In genomic region chr3:124688580-124689454, GRCh38 we compare ENCODE assay signal across 9 cellular contexts. TPM values are rescaled to one million over a fixed set of nuclear protein-coding genes. Genes with fewer than 3 reads are reported as not detected.
DNase-seq lines count a peak whose midpoint lies in the region; ATAC-seq and TF ChIP-seq lines count a peak whose summit lies in the region.
"Had no signal": no experiment of that assay in that cellular context is flagged by ENCODE, and none has a peak within 500 bp of the region (broad histone marks: within the 10 kb centered on the region; RNA-seq: fewer than 3 reads in every experiment).

No MANE protein-coding gene starts in this region.

- no peaks in the 10 kb centered on the region for H3K9me3 ChIP-seq in lung (ENCODE audit: control insufficient read depth in 2 of 2, insufficient read depth in 1 of 2, low read length in 1 of 2)

- H3K36me3 ChIP-seq in lung (ENCODE audit: control insufficient read depth in 2 of 2, insufficient read depth in 2 of 2, low read length in 2 of 2), result no peaks in the 10 kb centered on the region

- TF ChIP-seq CTCF in HFFc6 (IDR thresholded peaks at IDR 0.05) (peak; percentile 94), dorsolateral prefrontal cortex (IDR thresholded peaks at IDR 0.05 in 54 of 56, conservative IDR thresholded peaks at IDR 0.05 in 2 of 56; ENCODE audit: low read depth in 1 of 56, partially characterized antibody in 56 of 56) (peak; percentile 56 to 90 (median 78)), lung (IDR thresholded peaks at IDR 0.05; ENCODE audit: control extremely low read depth, extremely low read depth) (peak; percentile 72)

- no peaks in the 10 kb centered on the region for H3K36me3 Mint-ChIP-seq in HFFc6 (ENCODE audit: low read depth)

- in situ Hi-C loops in Caki2 (cut with HindIII; ENCODE audit: low pct_unique_long_range_greater_than_20kb, low sequenced_read_pairs), result loop anchor here (25.0 kb wide), 1 partner anchor 127 kb away; no protein-coding TSS in a partner anchor

- no peak overlapping the region for H3K4me3 Mint-ChIP-seq in HFFc6
- H3K4me3 Mint-ChIP-seq: T-helper 1 cell treated with Interleukin-12 subunit alpha and Interleukin-12 subunit beta and Interleukin-4 antibody, amounts not matched to agents 30 μg/mL and 1 μg/mL, for 36 hours had no signal

- DNase-seq in Caki2 (ENCODE audit: low read depth) (peak; percentile 60), HFFc6 (peak; percentile 70), NCI-H526 (lab: John Stamatoyannopoulos, UW) (peak; percentile 38 to 83), dorsolateral prefrontal cortex (peak; percentile 41 to 78 (median 66)), lung (ENCODE audit: low spot score) (peak; percentile 79)
- DNase-seq in activated CD4-positive, alpha-beta T cell treated with anti-CD3 and anti-CD28 coated beads, Interleukin-2, amount 50 U/mL, for 4 hours, result peak; percentile 56 to 64
- DNase-seq in stimulated activated CD8-positive, alpha-beta memory T cell treated with anti-CD3 and anti-CD28 coated beads, Interleukin-12 subunit alpha, Interleukin-12 subunit beta, amount 100 ng/mL, for 4 hours (ENCODE audit: low read depth), result peak; percentile 20

- H3K27me3 ChIP-seq in dorsolateral prefrontal cortex (no peaks in the 10 kb centered on the region), lung (ENCODE audit: control insufficient read depth, insufficient read depth) (no peaks in the 10 kb centered on the region)

- 21 to 23% methylated on average over 11 of the region's 11 CpGs for WGBS in lung, 2 donors

- H3K27ac Mint-ChIP-seq in HFFc6, result no peak overlapping the region
- H3K27ac Mint-ChIP-seq: T-helper 1 cell treated with Interleukin-12 subunit alpha and Interleukin-12 subunit beta and Interleukin-4 antibody, amounts not matched to agents 30 μg/mL and 1 μg/mL, for 36 hours had no signal

- no peak overlapping the region for H3K27ac ChIP-seq in dorsolateral prefrontal cortex
- H3K27ac ChIP-seq in lung (ENCODE audit: low read depth in 1 of 2, low read length in 1 of 2), result no peak overlapping the region

- no peaks in the 10 kb centered on the region for H3K9me3 Mint-ChIP-seq in HFFc6
- H3K9me3 Mint-ChIP-seq: T-helper 1 cell treated with Interleukin-12 subunit alpha and Interleukin-12 subunit beta and Interleukin-4 antibody, amounts not matched to agents 30 μg/mL and 1 μg/mL, for 36 hours had no signal

- intact Hi-C loops in dorsolateral prefrontal cortex (cut with DNase I), result loop anchor here (2.0 kb wide), 1 partner anchor 124 kb away; no protein-coding TSS in a partner anchor

- peaks cover 1 to 15% of the 10 kb centered on the region in 2 donors for H3K4me1 ChIP-seq in lung (ENCODE audit: control insufficient read depth in 2 of 2, insufficient read depth in 2 of 2, low read length in 2 of 2)

- ATAC-seq in lung (ENCODE audit: insufficient read depth, low FRiP score) (peak; percentile 83), HG02571 (IDR thresholded peaks at IDR 0.05; ENCODE audit: unreplicated experiment) (no peak)

- H3K4me3 ChIP-seq in dorsolateral prefrontal cortex (no peak overlapping the region), lung (no peak overlapping the region)

- H3K4me1 Mint-ChIP-seq in HFFc6 (ENCODE audit: low read depth), result peaks cover 28% of the 10 kb centered on the region

- peaks cover 18% of the 10 kb centered on the region for H3K27me3 Mint-ChIP-seq in HFFc6 (ENCODE audit: insufficient read depth)

RNA-seq across cellular contexts. Expression of gene UMPS, which starts 41.4 kb away (rescaled TPM):
- 25.3 and 49.3 TPM in 2 replicates for total RNA-seq in Caki2 (2014; rRNA removed; shearing (Covaris generic); ENCODE audit: low replicate concordance)
- total RNA-seq in HFFc6 (2021; fragmentation: NEBNext Ultra II Directional; extraction: Animal tissue kit (Norgen Biotek cat#: 25700)), result 10 to 100 TPM; 25.2 to 39.6 (median 28.4) TPM
- 10 to 100 TPM; 14.1 to 35.7 (median 21.3) TPM for total RNA-seq in dorsolateral prefrontal cortex
- total RNA-seq in lung, result 10 to 100 TPM; 23.2 to 27.6 TPM
- polyA plus RNA-seq in lung, result 10 to 100 TPM; 17.4 to 17.6 TPM

Comparison
In these comparisons a context has a peak if more than half of its experiments do, and no peak if none do; other contexts are left out.
1. DNase-seq: peak in every context shown above with its lines; median percentile 79 in lung; 70 in HFFc6; 66 in dorsolateral prefrontal cortex; 60 in NCI-H526; 60 in Caki2; 60 in activated CD4-positive, alpha-beta T cell treated with anti-CD3 and anti-CD28 coated beads, Interleukin-2, amount 50 U/mL, for 4 hours; 20 in stimulated activated CD8-positive, alpha-beta memory T cell treated with anti-CD3 and anti-CD28 coated beads, Interleukin-12 subunit alpha, Interleukin-12 subunit beta, amount 100 ng/mL, for 4 hours.